In genomic region chr5:16504571-16504970, GRCh38 we compare ENCODE assay signal across 19 cellular contexts. TPM values are rescaled to one million over a fixed set of nuclear protein-coding genes. Genes with fewer than 3 reads are reported as not detected.
DNase-seq lines count a peak whose midpoint lies in the region; ATAC-seq and TF ChIP-seq lines count a peak whose summit lies in the region.
"Had no signal": no experiment of that assay in that cellular context is flagged by ENCODE, and none has a peak within 500 bp of the region (broad histone marks: within the 10 kb centered on the region; RNA-seq: fewer than 3 reads in every experiment).

No MANE protein-coding gene starts in this region.

- H3K9me3 Mint-ChIP-seq in Calu3 (ENCODE audit: low read depth, unreplicated experiment) = no peaks in the 10 kb centered on the region
- H3K9me3 Mint-ChIP-seq: GM23338, H9 had no signal

- no peaks in the 10 kb centered on the region for H3K9me3 ChIP-seq in heart right ventricle
- no peaks in the 10 kb centered on the region for H3K9me3 ChIP-seq in right atrium auricular region
- no peaks in the 10 kb centered on the region for H3K9me3 ChIP-seq in right lobe of liver
- no peaks in the 10 kb centered on the region for H3K9me3 ChIP-seq in gastrocnemius medialis
- H3K9me3 ChIP-seq in uterus = no peaks in the 10 kb centered on the region
- H3K9me3 ChIP-seq: MG63, SJSA1 had no signal

- H3K4me3 ChIP-seq in heart right ventricle (peak overlapping the region in 8 of 10 donors; percentile 32 to 60 (median 50)), right atrium auricular region (no peak overlapping the region), right lobe of liver (peak overlapping the region in 1 of 3 donors; percentile 2), gastrocnemius medialis (peak overlapping the region; percentile 51 to 83 (median 68)), uterus (no peak overlapping the region)
- H3K4me3 ChIP-seq: GM23338, MG63, PC-9, SJSA1 had no signal

- CTCF ChIA-PET in Calu3 (lab: Charles Lee) = no interaction called here

- peaks cover 42% of the 10 kb centered on the region for H3K4me1 Mint-ChIP-seq in Calu3 (ENCODE audit: low read depth, unreplicated experiment)

- peak overlapping the region; percentile 74 for H3K27ac Mint-ChIP-seq in Calu3 (ENCODE audit: unreplicated experiment)
- H3K27ac Mint-ChIP-seq: GM23338, H9 had no signal

- TF ChIP-seq POLR2A in right lobe of liver (IDR thresholded peaks at IDR 0.05) (no peak), gastrocnemius medialis (IDR thresholded peaks at IDR 0.05) (no peak), uterus (IDR thresholded peaks at IDR 0.05) (no peak)

- H3K4me3 Mint-ChIP-seq in Calu3 (ENCODE audit: low read depth, unreplicated experiment) = no peak overlapping the region
- H3K4me3 Mint-ChIP-seq: GM23338, H9 had no signal

- H3K36me3 ChIP-seq in heart right ventricle (no peaks in the 10 kb centered on the region), right atrium auricular region (peaks cover 5% of the 10 kb centered on the region), right lobe of liver (no peaks in the 10 kb centered on the region), gastrocnemius medialis (peaks cover 0 to 8% of the 10 kb centered on the region in 2 donors), uterus (no peaks in the 10 kb centered on the region)
- H3K36me3 ChIP-seq: MG63, SJSA1 had no signal

- in situ Hi-C loops in gastrocnemius medialis (cut with MboI; ENCODE audit: low sequenced_read_pairs in 4 of 4) = loop anchor here in 1 of 4 donors (5.0 kb wide), 1 partner anchor 33 kb away; no protein-coding TSS in a partner anchor

- no peaks in the 10 kb centered on the region for H3K27me3 Mint-ChIP-seq in Calu3 (ENCODE audit: unreplicated experiment)

- intact Hi-C loops in heart right ventricle (cut with DNase I) (no loop called here), Calu3 (cut with micrococcal nuclease; ENCODE audit: unreplicated experiment) (no loop called here), right lobe of liver (cut with DNase I) (no loop called here), gastrocnemius medialis (cut with DNase I; ENCODE audit: low total_unique reads) (no loop called here), uterus (cut with DNase I; ENCODE audit: low total_unique reads) (no loop called here)

- H3K4me1 ChIP-seq in heart right ventricle (peaks cover 0 to 60% (median 8%) of the 10 kb centered on the region in 9 donors), right atrium auricular region (peaks cover 0 to 18% of the 10 kb centered on the region in 2 donors), right lobe of liver (peaks cover 0 to 24% (median 6%) of the 10 kb centered on the region in 4 donors), gastrocnemius medialis (peaks cover 39 to 50% of the 10 kb centered on the region in 2 donors), uterus (no peaks in the 10 kb centered on the region)

- 79 to 81% methylated on average over 10 of the region's 10 CpGs for whole genome bisulfite sequencing in heart right ventricle, 2 donors
- 44% methylated on average over 10 of the region's 10 CpGs for WGBS in right lobe of liver (ENCODE audit: insufficient coverage, low coverage, low lambda C conversion rate, missing lambda C conversion rate)

- H3K27me3 ChIP-seq in heart right ventricle (no peaks in the 10 kb centered on the region), right atrium auricular region (no peaks in the 10 kb centered on the region), right lobe of liver (no peaks in the 10 kb centered on the region), gastrocnemius medialis (no peaks in the 10 kb centered on the region), uterus (no peaks in the 10 kb centered on the region)
- H3K27me3 ChIP-seq: MG63, SJSA1 had no signal

- H3K27ac ChIP-seq in heart right ventricle = peak overlapping the region in 7 of 10 donors; percentile 69 to 96 (median 87)
- peak overlapping the region in 1 of 2 donors; percentile 78 for H3K27ac ChIP-seq in right atrium auricular region
- H3K27ac ChIP-seq in right lobe of liver = peak overlapping the region in 2 of 3 donors; percentile 94 to 99
- peak overlapping the region; percentile 90 to 99 (median 96) for H3K27ac ChIP-seq in gastrocnemius medialis
- no peak overlapping the region for H3K27ac ChIP-seq in uterus
- H3K27ac ChIP-seq: PC-9, SJSA1 had no signal

- H3K36me3 Mint-ChIP-seq in Calu3 (ENCODE audit: insufficient read depth, unreplicated experiment) = peaks cover 32% of the 10 kb centered on the region

- DNase-seq in heart right ventricle (no peak), right atrium auricular region (ENCODE audit: low spot score) (no peak), Calu3 (no peak), right lobe of liver (no peak), gastrocnemius medialis (no peak), DMS 273 treated with DMSO at 0.1 percent for 48 hours (lab: John Stamatoyannopoulos, UW) (no peak), uterus (no peak)
- DNase-seq: H9, KG1, MG63, NCI-H1694, NCI-H2029 treated with DMSO at 0.1 percent for 48 hours, NCI-H446 treated with DMSO at 0.1 percent for 48 hours, NCI-H526, NCI-H82, Right ventricle myocardium superior had no signal

- BruUV-seq in Calu3 (replicated peaks; lab: Mats Ljungman, UMichigan) = no TSS peak

- TF ChIP-seq CTCF in heart right ventricle (IDR thresholded peaks at IDR 0.05) (no peak), right atrium auricular region (IDR thresholded peaks at IDR 0.05) (no peak), Calu3 (IDR thresholded peaks at IDR 0.05; ENCODE audit: unreplicated experiment) (no peak), right lobe of liver (IDR thresholded peaks at IDR 0.05) (no peak), gastrocnemius medialis (IDR thresholded peaks at IDR 0.05 in 4 of 5, conservative IDR thresholded peaks at IDR 0.05 in 1 of 5) (no peak), uterus (IDR thresholded peaks at IDR 0.05) (no peak)

- ATAC-seq in heart right ventricle (no peak), right lobe of liver (peak; percentile 35 to 70 (median 57)), gastrocnemius medialis (no peak)
- ATAC-seq: GM23338 had no signal

RNA-seq across cellular contexts. Expression of gene ZNF622, which starts 39.0 kb away (rescaled TPM):
- total RNA-seq in heart right ventricle = 10 to 100 TPM; 41.9 to 74.0 (median 54.9) TPM
- polyA plus RNA-seq in heart right ventricle = 100 to 1,000 TPM in 1 of 2 donors, 10 to 100 TPM in 1; 29.6 to 103 TPM
- 10 to 100 TPM; 36.7 to 54.9 TPM for total RNA-seq in right atrium auricular region
- 28.6 and 31.5 TPM in 2 replicates for total RNA-seq in Calu3 (2022)
- total RNA-seq in right lobe of liver = 10 to 100 TPM; 12.9 to 15.7 (median 14.9) TPM
- 100 to 1,000 TPM in 2 of 4 donors, 10 to 100 TPM in 2; 44.8 to 150 (median 75.1) TPM for total RNA-seq in gastrocnemius medialis
- total RNA-seq in uterus = 10 to 100 TPM; 12.6 to 32.2 (median 14.8) TPM

Comparison
In these comparisons a context has a peak if more than half of its experiments do, and no peak if none do; other contexts are left out.
1. H3K4me3 ChIP-seq: peak in heart right ventricle (8 of 10) and gastrocnemius medialis (4 of 4); none in right atrium auricular region (0 of 2) and uterus (0 of 2).
2. ATAC-seq: peak in right lobe of liver (4 of 4); none in heart right ventricle (0 of 8) and gastrocnemius medialis (0 of 2).
3. H3K27ac ChIP-seq: peak in heart right ventricle (7 of 10), right lobe of liver (2 of 3) and gastrocnemius medialis (4 of 4); none in uterus (0 of 2).